ENCODE assay signal across 23 cellular contexts in genomic region chr4:121734576-121734975, GRCh38. TPM values are rescaled to one million over a fixed set of nuclear protein-coding genes. Genes with fewer than 3 reads are reported as not detected.
"Had no signal": no experiment of that assay in that cellular context is flagged by ENCODE, and none has a peak within 500 bp of the region (broad histone marks: within the 10 kb centered on the region; RNA-seq: fewer than 3 reads in every experiment).

No MANE protein-coding gene starts in this region.

- H3K27ac ChIP-seq: HL-60 had no signal

- FAIRE-seq: HTR-8/SVneo, RCC 7860 had no signal

- DNase-seq: KBM-7, MV-4-11, NCI-H1048, NCI-H1105, NCI-H1417, NCI-H1436 treated with DMSO at 0.1 percent for 48 hours, NCI-H1694, NCI-H187 treated with DMSO at 0.1 percent for 48 hours, NCI-H2081, NCI-H2107, NCI-H226, NCI-H446, NCI-H510A, NCI-H524 treated with DMSO at 0.1 percent for 48 hours, NCI-H69, NCI-H774, RPMI8226, SHP77 had no signal

RNA-seq across cellular contexts. Expression of gene SMIM43, which starts 30.4 kb away (rescaled TPM):
- total RNA-seq: MCF 10A, SK-MEL-5 had no signal
